10 cellular contexts compared by ENCODE assay signal in the genomic region with DNA sequence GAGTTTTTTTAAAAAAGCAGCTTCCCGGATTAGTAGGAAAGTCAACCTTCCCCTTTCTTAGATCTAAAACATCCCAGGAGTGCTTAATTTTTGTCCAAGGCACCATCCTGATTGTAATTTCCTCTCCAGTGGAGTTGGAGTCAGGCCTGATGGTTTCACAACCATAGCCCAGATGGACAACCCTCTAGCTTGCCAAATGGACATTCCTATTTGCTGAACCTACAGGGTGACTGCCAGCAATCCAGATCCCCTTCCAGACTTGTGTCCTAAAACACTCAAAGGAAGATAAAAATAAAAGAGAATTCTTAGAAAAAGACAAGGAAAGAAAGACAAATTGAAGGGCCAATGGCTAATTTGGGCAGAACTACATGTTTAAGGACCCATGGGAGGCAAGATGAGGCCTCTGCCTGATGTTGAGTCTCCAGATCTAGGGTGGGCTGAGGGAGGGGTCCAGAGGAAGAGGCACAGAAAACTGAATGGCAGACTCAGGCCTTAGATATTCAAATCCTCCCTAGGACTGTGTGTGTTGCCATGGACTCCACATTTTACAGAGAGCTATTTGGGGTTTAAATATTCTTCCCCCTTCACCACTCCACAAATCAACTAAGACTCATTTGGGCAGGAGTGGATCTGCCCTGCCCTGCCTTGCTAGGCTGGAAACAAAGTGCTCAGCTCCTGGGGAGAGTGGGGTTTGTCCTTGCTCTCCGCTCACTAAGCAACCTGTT. TPM values are rescaled to one million over a fixed set of nuclear protein-coding genes. Genes with fewer than 3 reads are reported as not detected.
A peak's percentile ranks its signal among the peaks of the same experiment; 100 is the strongest.
DNase-seq lines count a peak whose midpoint lies in the region; ATAC-seq and TF ChIP-seq lines count a peak whose summit lies in the region.
"Had no signal": no experiment of that assay in that cellular context is flagged by ENCODE, and none has a peak within 500 bp of the region (broad histone marks: within the 10 kb centered on the region; RNA-seq: fewer than 3 reads in every experiment).

No MANE protein-coding gene starts in this region.

- DNase-seq in HS-27A (ENCODE audit: low read depth) (peak; percentile 7), caudate nucleus (lab: John Stamatoyannopoulos, UW) (peak in 5 of 61 donors; percentile 1 to 94 (median 12)), right lobe of liver (peak; percentile 35 to 85 (median 63)), stromal cell of bone marrow (ENCODE audit: low read depth) (peak; percentile 94), NCI-H1436 (lab: John Stamatoyannopoulos, UW) (no peak), DMS53 treated with DMSO at 0.1 percent for 48 hours (lab: John Stamatoyannopoulos, UW; ENCODE audit: unreplicated experiment) (no peak)
- DNase-seq in activated CD4-positive, alpha-beta T cell treated with anti-CD3 and anti-CD28 coated beads, Interleukin-2, amount 50 U/mL, for 1 hour = no peak
- DNase-seq: activated CD4-positive, alpha-beta memory T cell treated with anti-CD3 and anti-CD28 coated beads, Interleukin-2, amount 10 ng/mL, durations not matched to agents 7 days and 5 days; cortex of kidney had no signal

- peaks cover 0 to 22% (median 6%) of the 10 kb centered on the region in 4 donors for H3K4me1 ChIP-seq in right lobe of liver

- H3K4me3 ChIP-seq in right lobe of liver = no peak overlapping the region

- ATAC-seq in right lobe of liver (peak; percentile 90 to 94 (median 92)), HG03175 (IDR thresholded peaks at IDR 0.05; ENCODE audit: unreplicated experiment) (no peak)

- peak; percentile 18 for TF ChIP-seq POLR2A in right lobe of liver (IDR thresholded peaks at IDR 0.05)

- intact Hi-C loops in right lobe of liver (cut with DNase I) = no loop called here

- no peaks in the 10 kb centered on the region for H3K9me3 ChIP-seq in right lobe of liver

- H3K27me3 ChIP-seq in right lobe of liver = no peaks in the 10 kb centered on the region

- H3K27ac ChIP-seq in caudate nucleus (ENCODE audit: low read depth, low read length) (peak overlapping the region; percentile 24), right lobe of liver (peak overlapping the region; percentile 53 to 76 (median 61))

- TF ChIP-seq CTCF in right lobe of liver (IDR thresholded peaks at IDR 0.05) = no peak

- H3K36me3 ChIP-seq in right lobe of liver = no peaks in the 10 kb centered on the region

- WGBS in right lobe of liver (ENCODE audit: insufficient coverage, low coverage, low lambda C conversion rate, missing lambda C conversion rate) = 62% methylated on average over 2 of the region's 2 CpGs

RNA-seq across cellular contexts. Expression of a gene that starts 38.5 kb away (rescaled TPM):
- 10 to 100 TPM; 44.7 to 73.2 (median 50.1) TPM for total RNA-seq in right lobe of liver

Comparison
In these comparisons a context has a peak if more than half of its experiments do, and no peak if none do; other contexts are left out.
1. DNase-seq: peak in HS-27A (single experiment), right lobe of liver (3 of 3) and stromal cell of bone marrow (single experiment); none in NCI-H1436 (single experiment), activated CD4-positive, alpha-beta T cell treated with anti-CD3 and anti-CD28 coated beads, Interleukin-2, amount 50 U/mL, for 1 hour (single experiment) and DMS53 treated with DMSO at 0.1 percent for 48 hours (single experiment).